ENCODE assay signal across 8 cellular contexts in the genomic region with DNA sequence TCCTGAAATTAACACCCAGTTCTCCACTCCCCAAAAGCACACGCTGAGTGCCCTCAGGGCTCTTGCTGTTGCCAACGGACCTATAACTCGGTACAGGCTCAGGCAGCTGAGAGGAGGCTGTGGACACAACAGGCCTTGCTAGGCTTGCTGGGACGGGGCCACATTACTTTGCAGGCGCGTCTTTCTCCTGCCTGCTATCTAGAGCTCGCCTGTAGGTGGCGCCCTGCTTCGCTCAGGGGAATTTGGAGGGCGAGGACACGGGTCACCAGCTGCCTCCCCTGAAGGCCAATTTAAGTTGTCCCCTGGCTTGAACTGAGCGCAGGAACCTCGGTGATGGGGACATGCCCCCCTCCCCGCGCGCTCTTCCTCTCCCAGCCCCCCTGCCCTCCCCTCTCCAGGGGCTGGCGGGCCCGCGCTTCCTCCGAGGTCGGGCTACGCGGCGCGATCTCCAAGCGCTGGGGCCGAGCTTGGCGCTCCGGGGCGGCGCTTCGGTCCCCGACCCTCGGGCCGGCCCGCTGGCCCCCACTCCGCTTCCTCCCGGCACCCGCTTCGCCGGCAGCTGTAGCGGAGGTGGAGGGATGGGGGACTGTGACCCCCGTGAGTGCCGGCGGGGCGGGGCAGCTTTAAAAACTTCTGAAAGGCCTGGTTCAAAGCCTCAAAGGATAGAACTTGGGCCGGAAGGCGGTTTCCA. TPM values are rescaled to one million over a fixed set of nuclear protein-coding genes. Genes with fewer than 3 reads are reported as not detected.
DNase-seq lines count a peak whose midpoint lies in the region; ATAC-seq and TF ChIP-seq lines count a peak whose summit lies in the region.

No MANE protein-coding gene starts in this region.

- DNase-seq in ACHN (peak; percentile 76), NCI-H69 (lab: John Stamatoyannopoulos, UW) (peak; percentile 89), dermis microvascular lymphatic vessel endothelial cell (ENCODE audit: low read depth in 2 of 2) (peak; percentile 87 to 90)
- peak; percentile 84 to 88 for DNase-seq in activated CD4-positive, alpha-beta T cell treated with anti-CD3 and anti-CD28 coated beads, Interleukin-2, amount 50 U/mL, for 4 hours
- DNase-seq in stimulated activated CD4-positive, alpha-beta T cell treated with anti-CD3 and anti-CD28 coated beads, Interleukin-2, amount 100 ng/mL, for 48 hours: peak; percentile 93 to 94

- H3K27me3 ChIP-seq in liver (ENCODE audit: control insufficient read depth in 4 of 4, insufficient read depth in 4 of 4, low read length in 3 of 4): no peaks in the 10 kb centered on the region

- peak; percentile 98 for TF ChIP-seq CTCF in liver (IDR thresholded peaks at IDR 0.05; ENCODE audit: low read depth, low read length, missing input control)

- ATAC-seq in GM18909 (IDR thresholded peaks at IDR 0.05; ENCODE audit: poor library complexity, unreplicated experiment) (peak; percentile 84), HG03432 (IDR thresholded peaks at IDR 0.05; ENCODE audit: unreplicated experiment) (peak; percentile 85)

- H3K4me1 ChIP-seq in liver (ENCODE audit: control insufficient read depth in 4 of 4, insufficient read depth in 4 of 4, low read length in 3 of 4): peaks cover 6 to 25% (median 17%) of the 10 kb centered on the region in 4 donors

- peak overlapping the region; percentile 16 to 93 (median 69) for H3K4me3 ChIP-seq in liver (ENCODE audit: low read depth in 1 of 3, low read length in 3 of 3)

- in situ Hi-C loops in ACHN (cut with HindIII; ENCODE audit: low pct_ligation_motif_present, low pct_unique_long_range_greater_than_20kb, low sequenced_read_pairs): no loop called here

- TF ChIP-seq RAD21 in liver (IDR thresholded peaks at IDR 0.05): peak; percentile 94 to 97

- H3K9ac ChIP-seq in liver (ENCODE audit: low read depth in 1 of 2, low read length in 2 of 2): peak overlapping the region in 1 of 2 donors; percentile 91

- H3K9me3 ChIP-seq in liver (ENCODE audit: control insufficient read depth in 4 of 4, low read length in 3 of 4): no peaks in the 10 kb centered on the region

- H3K27ac ChIP-seq in liver (ENCODE audit: low read depth in 1 of 2, low read length in 2 of 2): peak overlapping the region; percentile 78 to 80

- WGBS in liver: 2% methylated on average over 48 of the region's 48 CpGs

- no peaks in the 10 kb centered on the region for H3K36me3 ChIP-seq in liver (ENCODE audit: control insufficient read depth in 4 of 4, insufficient read depth in 3 of 4, low read depth in 1 of 4, low read length in 3 of 4)

TF ChIP-seq in liver, 16 proteins besides CTCF, POLR2A, EP300 and RAD21:
- TF ChIP-seq HNF4A (conservative IDR thresholded peaks at IDR 0.05) (peak in 1 of 2 donors; percentile 35), RXRA (IDR thresholded peaks at IDR 0.05) (peak; percentile 68 to 79), TAF1 (conservative IDR thresholded peaks at IDR 0.05) (no peak), ATF3 (IDR thresholded peaks at IDR 0.05) (no peak), SP1 (IDR thresholded peaks at IDR 0.05) (peak; percentile 31), FOXA2 (IDR thresholded peaks at IDR 0.05) (peak; percentile 36), NR2F2 (IDR thresholded peaks at IDR 0.05) (peak; percentile 80), YY1 (IDR thresholded peaks at IDR 0.05) (peak; percentile 49)
- TF ChIP-seq, protein P1, sequence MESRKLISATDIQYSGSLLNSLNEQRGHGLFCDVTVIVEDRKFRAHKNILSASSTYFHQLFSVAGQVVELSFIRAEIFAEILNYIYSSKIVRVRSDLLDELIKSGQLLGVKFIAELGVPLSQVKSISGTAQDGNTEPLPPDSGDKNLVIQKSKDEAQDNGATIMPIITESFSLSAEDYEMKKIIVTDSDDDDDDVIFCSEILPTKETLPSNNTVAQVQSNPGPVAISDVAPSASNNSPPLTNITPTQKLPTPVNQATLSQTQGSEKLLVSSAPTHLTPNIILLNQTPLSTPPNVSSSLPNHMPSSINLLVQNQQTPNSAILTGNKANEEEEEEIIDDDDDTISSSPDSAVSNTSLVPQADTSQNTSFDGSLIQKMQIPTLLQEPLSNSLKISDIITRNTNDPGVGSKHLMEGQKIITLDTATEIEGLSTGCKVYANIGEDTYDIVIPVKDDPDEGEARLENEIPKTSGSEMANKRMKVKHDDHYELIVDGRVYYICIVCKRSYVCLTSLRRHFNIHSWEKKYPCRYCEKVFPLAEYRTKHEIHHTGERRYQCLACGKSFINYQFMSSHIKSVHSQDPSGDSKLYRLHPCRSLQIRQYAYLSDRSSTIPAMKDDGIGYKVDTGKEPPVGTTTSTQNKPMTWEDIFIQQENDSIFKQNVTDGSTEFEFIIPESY (IDR thresholded peaks at IDR 0.05): no peak

RNA-seq across cellular contexts. Expression of gene NFIA, which starts 32.4 kb away (rescaled TPM):
- total RNA-seq in dermis microvascular lymphatic vessel endothelial cell (9.6 and 20.7 TPM in 2 replicates), liver (10 to 100 TPM; 16.6 to 27.7 TPM)
- 10 to 100 TPM in 1 of 2 donors, 1 to 10 TPM in 1; 6.8 to 53.7 TPM for polyA plus RNA-seq in liver

Comparison
In these comparisons a context has a peak if more than half of its experiments do, and no peak if none do; other contexts are left out.
1. Peak in every context shown above with its lines: DNase-seq, ATAC-seq, H3K4me3 ChIP-seq and H3K27ac ChIP-seq.